ENCODE assay signal across 8 cellular contexts in the genomic region with DNA sequence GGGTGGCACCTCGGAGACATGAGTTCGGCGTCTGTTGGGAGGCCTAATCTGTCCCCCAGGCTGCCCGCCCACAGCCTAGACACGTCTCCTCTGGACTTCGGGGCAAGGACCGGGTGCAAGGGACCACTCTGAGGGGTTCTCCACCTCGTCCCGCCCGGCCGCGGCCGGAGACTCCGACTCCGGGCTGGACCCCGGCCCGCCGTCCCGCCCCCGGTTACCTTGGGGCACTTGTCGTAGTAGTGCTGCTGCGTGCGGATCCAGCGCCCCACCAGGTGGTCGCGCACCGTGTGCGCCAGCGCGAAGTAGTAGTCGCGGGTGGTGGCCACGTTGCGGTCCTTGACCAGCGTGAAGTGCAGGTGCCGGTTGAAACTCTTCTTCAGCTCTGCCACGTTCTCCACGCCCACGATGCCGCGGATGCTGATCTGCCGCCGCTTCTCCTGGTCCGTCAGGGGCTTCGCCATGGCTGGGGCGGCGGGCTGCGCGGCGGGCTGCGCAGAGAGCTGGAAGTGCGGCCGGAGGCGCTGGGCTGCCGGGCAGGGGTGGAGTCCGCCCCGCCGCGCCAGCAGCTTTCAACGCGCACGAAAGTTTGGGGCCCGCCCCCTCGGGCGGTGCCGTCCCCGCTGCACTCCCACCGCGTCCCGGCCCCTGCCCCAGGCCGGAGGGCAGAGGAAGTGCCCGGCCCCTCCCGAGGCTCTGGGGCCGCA. TPM values are rescaled to one million over a fixed set of nuclear protein-coding genes. Genes with fewer than 3 reads are reported as not detected.
DNase-seq lines count a peak whose midpoint lies in the region; ATAC-seq, FAIRE-seq and TF ChIP-seq lines count a peak whose summit lies in the region.

Gene PYGL (minus strand): TSS at position 541 of the 704 bp plus-strand sequence. CDS start 80 bp downstream, at position 461.

- DNase-seq in SIG-M5 treated with dmso at 0.1 percent for 504 hours (lab: John Stamatoyannopoulos, UW; ENCODE audit: unreplicated experiment), result peak; percentile 59
- DNase-seq in SIG-M5 (lab: John Stamatoyannopoulos, UW), result no peak
- peak; percentile 64 for DNase-seq in NOMO-1 treated with dmso at 0.1 percent for 144 hours (lab: John Stamatoyannopoulos, UW; ENCODE audit: unreplicated experiment)
- peak; percentile 93 for DNase-seq in cardiac septum (ENCODE audit: low spot score)
- DNase-seq in pancreas, result peak; percentile 59 to 87 (median 70)
- no peak for DNase-seq in cerebellar cortex (ENCODE audit: low spot score)

- no peaks in the 10 kb centered on the region for H3K4me1 ChIP-seq in pancreas

- H3K27me3 ChIP-seq in pancreas, result no peaks in the 10 kb centered on the region

- H3K36me3 ChIP-seq in pancreas, result no peaks in the 10 kb centered on the region

- peaks cover 14% of the 10 kb centered on the region for H3K4me1 Mint-ChIP-seq in activated naive CD4-positive, alpha-beta T cell treated with anti-CD3 and anti-CD28 coated beads, Interleukin-2, amount 50 U/mL, for 24 hours

- peaks cover 2% of the 10 kb centered on the region for H3K36me3 Mint-ChIP-seq in activated naive CD4-positive, alpha-beta T cell treated with anti-CD3 and anti-CD28 coated beads, Interleukin-2, amount 50 U/mL, for 24 hours

- intact Hi-C loops in cardiac septum (cut with DNase I), result no loop called here
- intact Hi-C loops in pancreas (cut with DNase I), result no loop called here

- no peak for TF ChIP-seq CTCF in pancreas (IDR thresholded peaks at IDR 0.05)

- ATAC-seq in HG02973 (IDR thresholded peaks at IDR 0.05; ENCODE audit: unreplicated experiment) (peak; percentile 66), pancreas (peak; percentile 92 to 96 (median 95))

- peak within 1 kb of the TSS; percentile 59 to 84 (median 69) for H3K4me3 ChIP-seq in pancreas

- 0 to 1% methylated on average over 59 to 74 of the region's 74 CpGs for WGBS in pancreas, 2 donors

- H3K9me3 Mint-ChIP-seq in activated naive CD4-positive, alpha-beta T cell treated with anti-CD3 and anti-CD28 coated beads, Interleukin-2, amount 50 U/mL, for 24 hours, result no peaks in the 10 kb centered on the region

- H3K27ac ChIP-seq in pancreas, result peak within 1 kb of the TSS in 3 of 4 donors; percentile 35 to 77 (median 64)

- H3K4me3 Mint-ChIP-seq in activated naive CD4-positive, alpha-beta T cell treated with anti-CD3 and anti-CD28 coated beads, Interleukin-2, amount 50 U/mL, for 24 hours, result peak within 1 kb of the TSS; percentile 91

- H3K27me3 Mint-ChIP-seq in activated naive CD4-positive, alpha-beta T cell treated with anti-CD3 and anti-CD28 coated beads, Interleukin-2, amount 50 U/mL, for 24 hours, result peaks cover 28% of the 10 kb centered on the region

- FAIRE-seq in pancreas (lab: Jason Lieb, UNC), result no peak

- H3K9me3 ChIP-seq in pancreas, result no peaks in the 10 kb centered on the region

- no peak within 1 kb of the TSS for H3K27ac Mint-ChIP-seq in activated naive CD4-positive, alpha-beta T cell treated with anti-CD3 and anti-CD28 coated beads, Interleukin-2, amount 50 U/mL, for 24 hours

RNA-seq across cellular contexts. Expression of gene PYGL, which starts in this region (rescaled TPM):
- total RNA-seq in cardiac septum (11.1 TPM), pancreas (10 to 100 TPM in 1 of 6 donors, 1 to 10 TPM in 5; 2.6 to 17.8 (median 6.0) TPM)
- 1 to 10 TPM; 4.0 to 5.0 TPM for polyA plus RNA-seq in pancreas

Comparison
In these comparisons a context has a peak if more than half of its experiments do, and no peak if none do; other contexts are left out.
1. DNase-seq: peak in SIG-M5 treated with dmso at 0.1 percent for 504 hours (single experiment), NOMO-1 treated with dmso at 0.1 percent for 144 hours (single experiment), cardiac septum (single experiment) and pancreas (6 of 6); none in SIG-M5 (single experiment) and cerebellar cortex (single experiment).